In genomic region chr6:90158945-90159344, GRCh38 we compare ENCODE assay signal across 25 cellular contexts.
DNase-seq lines count a peak whose midpoint lies in the region; ATAC-seq, FAIRE-seq and TF ChIP-seq lines count a peak whose summit lies in the region.
"Had no signal": no experiment of that assay in that cellular context is flagged by ENCODE, and none has a peak within 500 bp of the region (broad histone marks: within the 10 kb centered on the region; RNA-seq: fewer than 3 reads in every experiment).

No MANE protein-coding gene starts in this region.

- TF ChIP-seq CTCF in CD8-positive, alpha-beta T cell (IDR thresholded peaks at IDR 0.05): no peak
- TF ChIP-seq CTCF in kidney (IDR thresholded peaks at IDR 0.05; ENCODE audit: borderline replicate concordance, extremely low read depth, insufficient read depth) (no peak), upper lobe of right lung (IDR thresholded peaks at IDR 0.05) (no peak)

- no peaks in the 10 kb centered on the region for H3K9me3 Mint-ChIP-seq in CD4-positive, CD25-positive, alpha-beta regulatory T cell
- no peaks in the 10 kb centered on the region for H3K9me3 Mint-ChIP-seq in CD8-positive, alpha-beta T cell
- H3K9me3 Mint-ChIP-seq in activated naive CD8-positive, alpha-beta T cell treated with anti-CD3 and anti-CD28 coated beads, Interleukin-2, amount 10 ng/mL, durations not matched to agents 7 days and 5 days: no peaks in the 10 kb centered on the region
- H3K9me3 Mint-ChIP-seq: activated T-helper 17 cell treated with anti-CD3 and anti-CD28 coated beads, Interleukin-2, amount 50 U/mL, for 72 hours had no signal

- no peak for DNase-seq in CD4-positive, CD25-positive, alpha-beta regulatory T cell
- DNase-seq in CD8-positive, alpha-beta T cell: no peak
- DNase-seq in activated naive CD8-positive, alpha-beta T cell treated with anti-CD3 and anti-CD28 coated beads, Interleukin-2, amount 10 ng/mL, durations not matched to agents 7 days and 5 days: no peak
- DNase-seq in kidney (no peak), NOMO-1 (lab: John Stamatoyannopoulos, UW; ENCODE audit: unreplicated experiment in 2 of 2) (no peak), DMS 273 treated with DMSO at 0.1 percent for 48 hours (lab: John Stamatoyannopoulos, UW) (no peak), upper lobe of right lung (no peak)
- DNase-seq: amniotic stem cell; DMS79; head of caudate nucleus; left ventricle myocardium inferior; MM.1S; NCI-H146; NCI-H2171; NCI-H524 treated with DMSO at 0.1 percent for 48 hours; retina; stimulated activated CD4-positive, alpha-beta T cell treated with anti-CD3 and anti-CD28 coated beads, Interleukin-4, amount 100 ng/mL, for 1 hour; transverse colon had no signal

- WGBS in mesodermal cell (ENCODE audit: insufficient coverage in 2 of 2), 2 experiments: 92% methylated on average over 2 of the region's 5 CpGs; no CpG with 5 or more reads in 1 of the 2 experiments

- ATAC-seq in CD4-positive, CD25-positive, alpha-beta regulatory T cell (ENCODE audit: low read depth in 2 of 2): no peak
- ATAC-seq in CD8-positive, alpha-beta T cell: no peak
- ATAC-seq in activated naive CD8-positive, alpha-beta T cell treated with anti-CD3 and anti-CD28 coated beads, Interleukin-2, amount 10 ng/mL, durations not matched to agents 7 days and 5 days (ENCODE audit: low read depth): no peak
- no peak for ATAC-seq in upper lobe of right lung
- ATAC-seq: activated T-helper 17 cell treated with anti-CD3 and anti-CD28 coated beads, Interleukin-2, amount 50 U/mL, for 72 hours; GM12878; HCT116 had no signal

- no peaks in the 10 kb centered on the region for H3K27me3 Mint-ChIP-seq in CD4-positive, CD25-positive, alpha-beta regulatory T cell
- H3K27me3 Mint-ChIP-seq in CD8-positive, alpha-beta T cell (ENCODE audit: low read depth): no peaks in the 10 kb centered on the region
- H3K27me3 Mint-ChIP-seq in activated naive CD8-positive, alpha-beta T cell treated with anti-CD3 and anti-CD28 coated beads, Interleukin-2, amount 10 ng/mL, durations not matched to agents 7 days and 5 days: no peaks in the 10 kb centered on the region
- H3K27me3 Mint-ChIP-seq: activated T-helper 17 cell treated with anti-CD3 and anti-CD28 coated beads, Interleukin-2, amount 50 U/mL, for 72 hours had no signal

- no peaks in the 10 kb centered on the region for H3K36me3 Mint-ChIP-seq in CD4-positive, CD25-positive, alpha-beta regulatory T cell
- peaks cover 4% of the 10 kb centered on the region for H3K36me3 Mint-ChIP-seq in CD8-positive, alpha-beta T cell
- H3K36me3 Mint-ChIP-seq in activated naive CD8-positive, alpha-beta T cell treated with anti-CD3 and anti-CD28 coated beads, Interleukin-2, amount 10 ng/mL, durations not matched to agents 7 days and 5 days: peaks cover 13% of the 10 kb centered on the region

- H3K36me3 ChIP-seq in CD4-positive, CD25-positive, alpha-beta regulatory T cell (ENCODE audit: control insufficient read depth, insufficient read depth, low read length): no peaks in the 10 kb centered on the region
- no peaks in the 10 kb centered on the region for H3K36me3 ChIP-seq in CD8-positive, alpha-beta T cell (ENCODE audit: insufficient read depth, low read length)
- H3K36me3 ChIP-seq in mesodermal cell (ENCODE audit: control insufficient read depth, insufficient read depth, low read length) (no peaks in the 10 kb centered on the region), kidney (ENCODE audit: control insufficient read depth in 1 of 2, insufficient read depth in 2 of 2, low read length in 2 of 2) (no peaks in the 10 kb centered on the region), upper lobe of right lung (no peaks in the 10 kb centered on the region)
- H3K36me3 ChIP-seq: cardiac muscle cell, left ventricle myocardium inferior, transverse colon had no signal

- no peak overlapping the region for H3K4me3 ChIP-seq in CD4-positive, CD25-positive, alpha-beta regulatory T cell (ENCODE audit: low read depth, low read length)
- H3K4me3 ChIP-seq in CD8-positive, alpha-beta T cell (ENCODE audit: low read depth, low read length): no peak overlapping the region
- H3K4me3 ChIP-seq in mesodermal cell (ENCODE audit: extremely low read depth, insufficient read depth, low read length, poor library complexity, severe bottlenecking) (no peak overlapping the region), kidney (ENCODE audit: low read length in 2 of 2) (no peak overlapping the region), upper lobe of right lung (no peak overlapping the region)
- H3K4me3 ChIP-seq: cardiac muscle cell, GM12878, left ventricle myocardium inferior, smooth muscle cell, transverse colon had no signal

- no peaks in the 10 kb centered on the region for H3K9me3 ChIP-seq in CD4-positive, CD25-positive, alpha-beta regulatory T cell (ENCODE audit: control insufficient read depth in 2 of 2, low read length in 2 of 2)
- no peaks in the 10 kb centered on the region for H3K9me3 ChIP-seq in CD8-positive, alpha-beta T cell (ENCODE audit: low read length)
- H3K9me3 ChIP-seq in mesodermal cell (ENCODE audit: control insufficient read depth, low read length): no peaks in the 10 kb centered on the region
- H3K9me3 ChIP-seq in kidney (ENCODE audit: control insufficient read depth in 1 of 2, low read length in 2 of 2): no peaks in the 10 kb centered on the region
- no peaks in the 10 kb centered on the region for H3K9me3 ChIP-seq in upper lobe of right lung
- H3K9me3 ChIP-seq: left ventricle myocardium inferior, transverse colon had no signal

- FAIRE-seq in kidney (lab: Jason Lieb, UNC): no peak
- FAIRE-seq: endothelial cell of umbilical vein, GM12878 had no signal

- no peak overlapping the region for H3K27ac ChIP-seq in CD4-positive, CD25-positive, alpha-beta regulatory T cell (ENCODE audit: insufficient read depth, low read length, poor library complexity, severe bottlenecking)
- H3K27ac ChIP-seq in CD8-positive, alpha-beta T cell (ENCODE audit: low read depth, low read length): no peak overlapping the region
- peak overlapping the region; percentile 43 for H3K27ac ChIP-seq in mesodermal cell (ENCODE audit: low read depth, low read length, severe bottlenecking)
- H3K27ac ChIP-seq in kidney (ENCODE audit: low read depth in 2 of 2, low read length in 2 of 2): no peak overlapping the region
- no peak overlapping the region for H3K27ac ChIP-seq in upper lobe of right lung
- H3K27ac ChIP-seq: cardiac muscle cell, left ventricle myocardium inferior, transverse colon had no signal

- POLR2A ChIA-PET in CD8-positive, alpha-beta T cell (lab: Charles Lee): no interaction called here
- POLR2A ChIA-PET in activated naive CD8-positive, alpha-beta T cell treated with anti-CD3 and anti-CD28 coated beads, Interleukin-2, amount 10 ng/mL, durations not matched to agents 7 days and 5 days (lab: Charles Lee): no interaction called here

- H3K4me3 Mint-ChIP-seq in CD4-positive, CD25-positive, alpha-beta regulatory T cell: peak overlapping the region in 1 of 4 donors; percentile 51
- H3K4me3 Mint-ChIP-seq in CD8-positive, alpha-beta T cell: no peak overlapping the region
- no peak overlapping the region for H3K4me3 Mint-ChIP-seq in activated naive CD8-positive, alpha-beta T cell treated with anti-CD3 and anti-CD28 coated beads, Interleukin-2, amount 10 ng/mL, durations not matched to agents 7 days and 5 days
- H3K4me3 Mint-ChIP-seq: activated T-helper 17 cell treated with anti-CD3 and anti-CD28 coated beads, Interleukin-2, amount 50 U/mL, for 72 hours had no signal

- intact Hi-C loops in CD8-positive, alpha-beta T cell (cut with DNase I, micrococcal nuclease): no loop called here
- intact Hi-C loops in kidney (cut with DNase I): no loop called here
- intact Hi-C loops in upper lobe of right lung (cut with DNase I): no loop called here

- H3K9ac ChIP-seq in kidney (ENCODE audit: low read length in 2 of 2): no peak overlapping the region

- H3K4me1 Mint-ChIP-seq in CD4-positive, CD25-positive, alpha-beta regulatory T cell: peaks cover 12 to 73% (median 28%) of the 10 kb centered on the region in 4 donors
- H3K4me1 Mint-ChIP-seq in CD8-positive, alpha-beta T cell (ENCODE audit: low read depth): peaks cover 79% of the 10 kb centered on the region
- peaks cover 69% of the 10 kb centered on the region for H3K4me1 Mint-ChIP-seq in activated naive CD8-positive, alpha-beta T cell treated with anti-CD3 and anti-CD28 coated beads, Interleukin-2, amount 10 ng/mL, durations not matched to agents 7 days and 5 days

- no peaks in the 10 kb centered on the region for H3K27me3 ChIP-seq in CD4-positive, CD25-positive, alpha-beta regulatory T cell (ENCODE audit: control insufficient read depth, insufficient read depth, low read length)
- no peaks in the 10 kb centered on the region for H3K27me3 ChIP-seq in CD8-positive, alpha-beta T cell (ENCODE audit: insufficient read depth, low read length)
- no peaks in the 10 kb centered on the region for H3K27me3 ChIP-seq in upper lobe of right lung
- H3K27me3 ChIP-seq: cardiac muscle cell, transverse colon had no signal

- CTCF ChIA-PET in CD8-positive, alpha-beta T cell (lab: Charles Lee): interaction anchor here (0.6 to 2.1 kb wide), 2 partner anchors 137 to 218 kb away, joined by 3 to 9 read pairs; no protein-coding TSS in a partner anchor

- H3K4me1 ChIP-seq in CD4-positive, CD25-positive, alpha-beta regulatory T cell (ENCODE audit: control insufficient read depth, insufficient read depth, low read length, poor library complexity, severe bottlenecking): peaks cover 43% of the 10 kb centered on the region
- H3K4me1 ChIP-seq in CD8-positive, alpha-beta T cell (ENCODE audit: insufficient read depth, low read length): peaks cover 84% of the 10 kb centered on the region
- H3K4me1 ChIP-seq in mesodermal cell (ENCODE audit: control insufficient read depth, insufficient read depth, low read length, poor library complexity, severe bottlenecking) (peaks cover 10% of the 10 kb centered on the region), kidney (ENCODE audit: control insufficient read depth in 1 of 2, insufficient read depth in 1 of 2, low read depth in 1 of 2, low read length in 2 of 2) (no peaks in the 10 kb centered on the region), upper lobe of right lung (no peaks in the 10 kb centered on the region)

- H3K27ac Mint-ChIP-seq in CD4-positive, CD25-positive, alpha-beta regulatory T cell: peak overlapping the region; percentile 8 to 90 (median 31)
- peak overlapping the region; percentile 94 for H3K27ac Mint-ChIP-seq in CD8-positive, alpha-beta T cell
- peak overlapping the region; percentile 21 for H3K27ac Mint-ChIP-seq in activated naive CD8-positive, alpha-beta T cell treated with anti-CD3 and anti-CD28 coated beads, Interleukin-2, amount 10 ng/mL, durations not matched to agents 7 days and 5 days

Comparison
In these comparisons a context has a peak if more than half of its experiments do, and no peak if none do; other contexts are left out.
1. H3K27ac Mint-ChIP-seq: peak in every context shown above with its lines; median percentile 94 in CD8-positive, alpha-beta T cell; 31 in CD4-positive, CD25-positive, alpha-beta regulatory T cell; 21 in activated naive CD8-positive, alpha-beta T cell treated with anti-CD3 and anti-CD28 coated beads, Interleukin-2, amount 10 ng/mL, durations not matched to agents 7 days and 5 days.